ENCODE assay signal across 10 cellular contexts in genomic region chr19:16025108-16026101, GRCh38. TPM values are rescaled to one million over a fixed set of nuclear protein-coding genes. Genes with fewer than 3 reads are reported as not detected.
A peak's percentile ranks its signal among the peaks of the same experiment; 100 is the strongest.
DNase-seq lines count a peak whose midpoint lies in the region; ATAC-seq, FAIRE-seq and TF ChIP-seq lines count a peak whose summit lies in the region.
"Had no signal": no experiment of that assay in that cellular context is flagged by ENCODE, and none has a peak within 500 bp of the region (broad histone marks: within the 10 kb centered on the region; RNA-seq: fewer than 3 reads in every experiment).

No MANE protein-coding gene starts in this region.

- DNase-seq in Caki2 (ENCODE audit: low read depth) = peak; percentile 60
- DNase-seq in HTR-8/SVneo (ENCODE audit: insufficient read length, low spot score) = peak; percentile 81
- no peak for DNase-seq in activated naive CD8-positive, alpha-beta T cell treated with anti-CD3 and anti-CD28 coated beads, Interleukin-2, amount 50 U/mL, for 24 hours
- peak; percentile 4 for DNase-seq in kidney epithelial cell (ENCODE audit: low read depth)
- no peak for DNase-seq in lower leg skin (ENCODE audit: low spot score in 2 of 2)
- no peak for DNase-seq in mesothelial cell of epicardium (ENCODE audit: low spot score in 2 of 2, unreplicated experiment in 2 of 2)
- no peak for DNase-seq in prostate gland (ENCODE audit: low spot score)

- no peaks in the 10 kb centered on the region for H3K27me3 Mint-ChIP-seq in activated naive CD8-positive, alpha-beta T cell treated with anti-CD3 and anti-CD28 coated beads, Interleukin-2, amount 50 U/mL, for 24 hours
- no peaks in the 10 kb centered on the region for H3K27me3 Mint-ChIP-seq in mesothelial cell of epicardium (ENCODE audit: low read depth)
- H3K27me3 Mint-ChIP-seq: stimulated activated naive CD8-positive, alpha-beta T cell treated with anti-CD3 and anti-CD28 coated beads, Interleukin-15, Interleukin-2, amounts not matched to agents 100 ng/mL and 50 ng/mL, for 24 hours had no signal

- H3K9me3 ChIP-seq in prostate gland = no peaks in the 10 kb centered on the region

- in situ Hi-C loops in Caki2 (cut with HindIII; ENCODE audit: low pct_unique_long_range_greater_than_20kb, low sequenced_read_pairs) = no loop called here

- no peak overlapping the region for H3K27ac ChIP-seq in prostate gland
- H3K27ac ChIP-seq: epithelial cell of prostate had no signal

- peak; percentile 30 for ATAC-seq in activated naive CD8-positive, alpha-beta T cell treated with anti-CD3 and anti-CD28 coated beads, Interleukin-2, amount 50 U/mL, for 24 hours
- ATAC-seq in GM21723 (IDR thresholded peaks at IDR 0.05; ENCODE audit: unreplicated experiment) = no peak

- H3K4me3 Mint-ChIP-seq in activated naive CD8-positive, alpha-beta T cell treated with anti-CD3 and anti-CD28 coated beads, Interleukin-2, amount 50 U/mL, for 24 hours = no peak overlapping the region
- H3K4me3 Mint-ChIP-seq in mesothelial cell of epicardium = no peak overlapping the region
- H3K4me3 Mint-ChIP-seq: stimulated activated naive CD8-positive, alpha-beta T cell treated with anti-CD3 and anti-CD28 coated beads, Interleukin-15, Interleukin-2, amounts not matched to agents 100 ng/mL and 50 ng/mL, for 24 hours had no signal

- H3K9me3 Mint-ChIP-seq in activated naive CD8-positive, alpha-beta T cell treated with anti-CD3 and anti-CD28 coated beads, Interleukin-2, amount 50 U/mL, for 24 hours = no peaks in the 10 kb centered on the region
- H3K9me3 Mint-ChIP-seq in mesothelial cell of epicardium = peaks cover 18% of the 10 kb centered on the region
- H3K9me3 Mint-ChIP-seq: stimulated activated naive CD8-positive, alpha-beta T cell treated with anti-CD3 and anti-CD28 coated beads, Interleukin-15, Interleukin-2, amounts not matched to agents 100 ng/mL and 50 ng/mL, for 24 hours had no signal

- no peaks in the 10 kb centered on the region for H3K27me3 ChIP-seq in kidney epithelial cell (ENCODE audit: control insufficient read depth, insufficient read depth, low read length)
- no peaks in the 10 kb centered on the region for H3K27me3 ChIP-seq in prostate gland (replicated peaks; ENCODE audit: insufficient read depth)

- no peaks in the 10 kb centered on the region for H3K36me3 Mint-ChIP-seq in activated naive CD8-positive, alpha-beta T cell treated with anti-CD3 and anti-CD28 coated beads, Interleukin-2, amount 50 U/mL, for 24 hours (ENCODE audit: low read depth)
- H3K36me3 Mint-ChIP-seq in mesothelial cell of epicardium = no peaks in the 10 kb centered on the region

- H3K4me1 ChIP-seq in prostate gland (replicated peaks) = no peaks in the 10 kb centered on the region

- no peak overlapping the region for H3K4me3 ChIP-seq in kidney epithelial cell (ENCODE audit: low read depth, low read length)
- no peak overlapping the region for H3K4me3 ChIP-seq in lower leg skin (ENCODE audit: low read depth, poor library complexity, severe bottlenecking)
- H3K4me3 ChIP-seq in prostate gland = no peak overlapping the region

- H3K27ac Mint-ChIP-seq in activated naive CD8-positive, alpha-beta T cell treated with anti-CD3 and anti-CD28 coated beads, Interleukin-2, amount 50 U/mL, for 24 hours = no peak overlapping the region
- H3K27ac Mint-ChIP-seq in mesothelial cell of epicardium = no peak overlapping the region
- H3K27ac Mint-ChIP-seq: stimulated activated naive CD8-positive, alpha-beta T cell treated with anti-CD3 and anti-CD28 coated beads, Interleukin-15, Interleukin-2, amounts not matched to agents 100 ng/mL and 50 ng/mL, for 24 hours had no signal

- TF ChIP-seq CTCF in kidney epithelial cell (IDR thresholded peaks at IDR 0.05; ENCODE audit: insufficient read depth, low read length, poor library complexity, severe bottlenecking) = peak; percentile 53
- no peak for TF ChIP-seq CTCF in lower leg skin (IDR thresholded peaks at IDR 0.05)
- no peak for TF ChIP-seq CTCF in mesothelial cell of epicardium (IDR thresholded peaks at IDR 0.05; ENCODE audit: unreplicated experiment)
- TF ChIP-seq CTCF in prostate gland (IDR thresholded peaks at IDR 0.05) = peak in 2 of 4 experiments; percentile 16 to 40

- H3K4me1 Mint-ChIP-seq in activated naive CD8-positive, alpha-beta T cell treated with anti-CD3 and anti-CD28 coated beads, Interleukin-2, amount 50 U/mL, for 24 hours = peaks cover 15% of the 10 kb centered on the region
- H3K4me1 Mint-ChIP-seq in mesothelial cell of epicardium = no peaks in the 10 kb centered on the region

- 52 to 74% methylated on average over 14 to 18 of the region's 20 CpGs for WGBS in lower leg skin, 2 donors
- 58% methylated on average over 20 of the region's 20 CpGs for WGBS in prostate gland

- H3K36me3 ChIP-seq in kidney epithelial cell (ENCODE audit: control insufficient read depth, insufficient read depth, low read length) (no peaks in the 10 kb centered on the region), prostate gland (no peaks in the 10 kb centered on the region)

- intact Hi-C loops in lower leg skin (cut with DNase I; ENCODE audit: low total_unique reads) (no loop called here), prostate gland (cut with DNase I) (no loop called here)

- FAIRE-seq in HTR-8/SVneo (lab: Jason Lieb, UNC) = peak; percentile 81

- TF ChIP-seq POLR2A in lower leg skin (IDR thresholded peaks at IDR 0.05) (no peak), prostate gland (IDR thresholded peaks at IDR 0.05) (no peak)

RNA-seq across cellular contexts. Expression of gene TPM4, which starts 50.9 kb away (rescaled TPM):
- total RNA-seq in Caki2 (2014; rRNA removed; shearing (Covaris generic); ENCODE audit: low replicate concordance) = 332 and 385 TPM in 2 replicates
- 730 and 873 TPM in 2 replicates for total RNA-seq in kidney epithelial cell
- total RNA-seq in lower leg skin = 100 to 1,000 TPM; 217 to 303 (median 267) TPM
- total RNA-seq in mesothelial cell of epicardium = 561 to 582 TPM (median 564 TPM) in 3 replicates
- total RNA-seq in prostate gland = 100 to 1,000 TPM; 379 TPM

Comparison
In these comparisons a context has a peak if more than half of its experiments do, and no peak if none do; other contexts are left out.
1. DNase-seq: peak in Caki2 (single experiment), HTR-8/SVneo (single experiment) and kidney epithelial cell (single experiment); none in activated naive CD8-positive, alpha-beta T cell treated with anti-CD3 and anti-CD28 coated beads, Interleukin-2, amount 50 U/mL, for 24 hours (single experiment), lower leg skin (0 of 2), mesothelial cell of epicardium (0 of 2) and prostate gland (single experiment).